5 cellular contexts compared by ENCODE assay signal in genomic region chr7:91091631-91092030, GRCh38.
"Had no signal": no experiment of that assay in that cellular context is flagged by ENCODE, and none has a peak within 500 bp of the region (broad histone marks: within the 10 kb centered on the region; RNA-seq: fewer than 3 reads in every experiment).

No MANE protein-coding gene starts in this region.

- H3K27me3 Mint-ChIP-seq: IgD-negative memory B cell had no signal

- DNase-seq: IMR-90, KBM-7 had no signal

- H3K4me3 ChIP-seq: K562 had no signal

- H3K4me3 Mint-ChIP-seq: IgD-negative memory B cell had no signal

- H3K27ac ChIP-seq: HL-60 had no signal

- H3K9me3 Mint-ChIP-seq: IgD-negative memory B cell had no signal
